Comparison of ENCODE assay signal across 8 cellular contexts in genomic region chr7:96709381-96710228, GRCh38. TPM values are rescaled to one million over a fixed set of nuclear protein-coding genes. Genes with fewer than 3 reads are reported as not detected.
A peak's percentile ranks its signal among the peaks of the same experiment; 100 is the strongest.
DNase-seq lines count a peak whose midpoint lies in the region; ATAC-seq lines count a peak whose summit lies in the region.

SEM1 (minus strand) TSS chr7:96709846; CDS start chr7:96709763, 83 bp downstream.

- H3K36me3 ChIP-seq in HUES64 (ENCODE audit: insufficient read depth, low read length): peaks cover 23% of the 10 kb centered on the region
- H3K36me3 ChIP-seq in muscle layer of colon (ENCODE audit: insufficient read depth, low read length): peaks cover 5% of the 10 kb centered on the region

- peaks cover 43% of the 10 kb centered on the region for H3K36me3 Mint-ChIP-seq in activated T-cell treated with anti-CD3 and anti-CD28 coated beads, Interleukin-2, amount 50 U/mL, for 24 hours (ENCODE audit: low read depth)

- H3K27me3 Mint-ChIP-seq in activated T-cell treated with anti-CD3 and anti-CD28 coated beads, Interleukin-2, amount 50 U/mL, for 24 hours: peaks cover 2% of the 10 kb centered on the region

- WGBS in HUES64: 7% methylated on average over 45 of the region's 46 CpGs

- H3K4me3 Mint-ChIP-seq in activated T-cell treated with anti-CD3 and anti-CD28 coated beads, Interleukin-2, amount 50 U/mL, for 24 hours: peak within 1 kb of the TSS; percentile 98

- peaks cover 6% of the 10 kb centered on the region for H3K9me3 Mint-ChIP-seq in activated T-cell treated with anti-CD3 and anti-CD28 coated beads, Interleukin-2, amount 50 U/mL, for 24 hours

- H3K4me1 ChIP-seq in HUES64 (ENCODE audit: insufficient read depth, low read length): peaks cover 11% of the 10 kb centered on the region
- H3K4me1 ChIP-seq in muscle layer of colon (ENCODE audit: insufficient read depth, low read length): peaks cover 21% of the 10 kb centered on the region

- peak within 1 kb of the TSS; percentile 99 for H3K27ac Mint-ChIP-seq in activated T-cell treated with anti-CD3 and anti-CD28 coated beads, Interleukin-2, amount 50 U/mL, for 24 hours

- H3K9ac ChIP-seq in HUES64 (ENCODE audit: low read depth, low read length) (peak within 1 kb of the TSS; percentile 89), muscle layer of colon (ENCODE audit: low read length) (peak within 1 kb of the TSS; percentile 79)

- ATAC-seq in GM21447 (IDR thresholded peaks at IDR 0.05; ENCODE audit: unreplicated experiment) (peak; percentile 92), esophagus mucosa (peak; percentile 86)

- DNase-seq in DMS 273 treated with DMSO at 0.1 percent for 48 hours (lab: John Stamatoyannopoulos, UW): peak; percentile 83
- peak; percentile 54 for DNase-seq in OCI-M2 (lab: John Stamatoyannopoulos, UW; ENCODE audit: unreplicated experiment)
- DNase-seq in activated T-cell treated with anti-CD3 and anti-CD28 coated beads, Interleukin-2, amount 50 U/mL, for 24 hours: peak; percentile 80
- DNase-seq in stimulated activated CD8-positive, alpha-beta memory T cell treated with anti-CD3 and anti-CD28 coated beads, Interleukin-7, amount 100 ng/mL, for 24 hours (ENCODE audit: low read depth): peak; percentile 39

- H3K4me1 Mint-ChIP-seq in activated T-cell treated with anti-CD3 and anti-CD28 coated beads, Interleukin-2, amount 50 U/mL, for 24 hours (ENCODE audit: low read depth): peaks cover 40% of the 10 kb centered on the region

- no peaks in the 10 kb centered on the region for H3K27me3 ChIP-seq in HUES64 (ENCODE audit: insufficient read depth, low read length)
- no peaks in the 10 kb centered on the region for H3K27me3 ChIP-seq in muscle layer of colon (ENCODE audit: control insufficient read depth in 1 of 2, insufficient read depth in 2 of 2, low read length in 2 of 2)

- H3K9me3 ChIP-seq in HUES64 (ENCODE audit: insufficient read depth, low read depth, low read length) (peaks cover 13% of the 10 kb centered on the region; the same call in 1 of the 2 replicates), muscle layer of colon (ENCODE audit: low read length) (no peaks in the 10 kb centered on the region)

- peak within 1 kb of the TSS; percentile 81 for H3K27ac ChIP-seq in HUES64 (ENCODE audit: low read depth, low read length)
- peak within 1 kb of the TSS; percentile 64 for H3K27ac ChIP-seq in muscle layer of colon (ENCODE audit: low read depth, low read length)

- H3K4me3 ChIP-seq in HUES64 (ENCODE audit: low read length): peak within 1 kb of the TSS; percentile 81
- H3K4me3 ChIP-seq in muscle layer of colon (ENCODE audit: low read depth in 1 of 2, low read length in 2 of 2): peak within 1 kb of the TSS; percentile 63 to 88

RNA-seq across cellular contexts. Expression of gene SEM1, which starts in this region (rescaled TPM):
- 171 TPM for polyA plus RNA-seq in HUES64 (2013, experiment 1 of 2)
- polyA plus RNA-seq in HUES64 (2013, experiment 2 of 2): 206 TPM
- 49.3 TPM for total RNA-seq in esophagus mucosa

Comparison
In these comparisons a context has a peak if more than half of its experiments do, and no peak if none do; other contexts are left out.
1. Peak in every context shown above with its lines: DNase-seq, ATAC-seq, H3K4me3 ChIP-seq and H3K27ac ChIP-seq.